19 cellular contexts compared by ENCODE assay signal in the genomic region with DNA sequence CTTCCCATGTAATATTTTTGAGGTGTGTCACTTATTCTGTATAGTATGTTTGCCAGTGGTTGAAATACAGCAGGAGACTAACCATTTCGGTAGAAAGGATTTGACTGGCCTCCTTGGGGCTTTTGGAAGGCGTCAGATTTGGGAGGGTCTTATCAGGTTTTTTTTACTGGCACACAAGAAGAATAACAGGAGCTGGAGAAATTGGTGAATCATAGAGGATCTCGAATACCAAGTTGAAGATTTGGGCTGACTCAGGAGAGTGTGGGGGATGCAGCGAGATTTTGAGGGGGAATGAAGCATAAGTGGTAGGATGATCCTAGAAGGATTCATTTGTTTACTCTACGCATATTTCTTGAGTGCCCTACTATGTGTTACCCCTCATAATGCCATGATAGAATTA.
"Had no signal": no experiment of that assay in that cellular context is flagged by ENCODE, and none has a peak within 500 bp of the region (broad histone marks: within the 10 kb centered on the region; RNA-seq: fewer than 3 reads in every experiment).

No MANE protein-coding gene starts in this region.

- H3K9me3 ChIP-seq: colonic mucosa, esophagus muscularis mucosa, gastrocnemius medialis, lower lobe of right lung, pancreas, right lobe of liver, thoracic aorta, tibial nerve, upper lobe of left lung had no signal

- H3K27ac ChIP-seq: colonic mucosa, esophagus muscularis mucosa, gastrocnemius medialis, lower lobe of right lung, pancreas, right lobe of liver, thoracic aorta, tibial nerve, upper lobe of left lung had no signal

- DNase-seq: colonic mucosa; effector memory CD4-positive, alpha-beta T cell; gastrocnemius medialis; left ventricle myocardium superior; lower lobe of right lung; natural killer cell; occipital lobe; pancreas; right lobe of liver; small intestine; stimulated activated CD4-positive, alpha-beta T cell treated with anti-CD3 and anti-CD28 coated beads, Interleukin-15, amount 100 ng/mL, for 24 hours; stimulated activated CD4-positive, alpha-beta T cell treated with anti-CD3 and anti-CD28 coated beads, Interleukin-2, amount 100 ng/mL, for 48 hours; stimulated activated naive B cell treated with anti-CD40 and anti-IgM and Interleukin-4, amounts not matched to agents 10 μg/mL and 1 μg/mL and 100 μg/mL, for 72 hours; upper lobe of left lung had no signal

- H3K27me3 ChIP-seq: colonic mucosa, esophagus muscularis mucosa, gastrocnemius medialis, pancreas, right lobe of liver, tibial nerve, upper lobe of left lung had no signal

- H3K27ac Mint-ChIP-seq: dendritic cell treated with granulocyte-macrophage colony-stimulating factor and Interleukin-4, amounts not matched to agents 40 ng/mL and 50 ng/mL, for 4 days; natural killer cell; stimulated activated naive B cell treated with anti-CD40 and anti-IgM and Interleukin-4, amounts not matched to agents 10 μg/mL and 1 μg/mL and 100 μg/mL, for 72 hours; stimulated activated naive CD8-positive, alpha-beta T cell treated with anti-CD3 and anti-CD28 coated beads, Interleukin-15, Interleukin-2, amounts not matched to agents 100 ng/mL and 50 ng/mL, for 24 hours had no signal

- H3K4me3 ChIP-seq: colonic mucosa, esophagus muscularis mucosa, gastrocnemius medialis, lower lobe of right lung, pancreas, right lobe of liver, thoracic aorta, tibial nerve, upper lobe of left lung had no signal

- H3K27me3 Mint-ChIP-seq: dendritic cell treated with granulocyte-macrophage colony-stimulating factor and Interleukin-4, amounts not matched to agents 40 ng/mL and 50 ng/mL, for 4 days; stimulated activated naive B cell treated with anti-CD40 and anti-IgM and Interleukin-4, amounts not matched to agents 10 μg/mL and 1 μg/mL and 100 μg/mL, for 72 hours; stimulated activated naive CD8-positive, alpha-beta T cell treated with anti-CD3 and anti-CD28 coated beads, Interleukin-15, Interleukin-2, amounts not matched to agents 100 ng/mL and 50 ng/mL, for 24 hours had no signal

- H3K36me3 ChIP-seq: colonic mucosa, esophagus muscularis mucosa, gastrocnemius medialis, lower lobe of right lung, pancreas, right lobe of liver, thoracic aorta, tibial nerve, upper lobe of left lung had no signal

- ATAC-seq: gastrocnemius medialis; left ventricle myocardium superior; lower lobe of right lung; natural killer cell; pancreas; right lobe of liver; stimulated activated naive B cell treated with anti-CD40 and anti-IgM and Interleukin-4, amounts not matched to agents 10 μg/mL and 1 μg/mL and 100 μg/mL, for 72 hours had no signal

- H3K9me3 Mint-ChIP-seq: dendritic cell treated with granulocyte-macrophage colony-stimulating factor and Interleukin-4, amounts not matched to agents 40 ng/mL and 50 ng/mL, for 4 days; natural killer cell; stimulated activated naive B cell treated with anti-CD40 and anti-IgM and Interleukin-4, amounts not matched to agents 10 μg/mL and 1 μg/mL and 100 μg/mL, for 72 hours; stimulated activated naive CD8-positive, alpha-beta T cell treated with anti-CD3 and anti-CD28 coated beads, Interleukin-15, Interleukin-2, amounts not matched to agents 100 ng/mL and 50 ng/mL, for 24 hours had no signal

- H3K4me1 ChIP-seq: colonic mucosa, gastrocnemius medialis, lower lobe of right lung, pancreas, right lobe of liver, upper lobe of left lung had no signal

- H3K4me3 Mint-ChIP-seq: dendritic cell treated with granulocyte-macrophage colony-stimulating factor and Interleukin-4, amounts not matched to agents 40 ng/mL and 50 ng/mL, for 4 days; natural killer cell; stimulated activated naive B cell treated with anti-CD40 and anti-IgM and Interleukin-4, amounts not matched to agents 10 μg/mL and 1 μg/mL and 100 μg/mL, for 72 hours; stimulated activated naive CD8-positive, alpha-beta T cell treated with anti-CD3 and anti-CD28 coated beads, Interleukin-15, Interleukin-2, amounts not matched to agents 100 ng/mL and 50 ng/mL, for 24 hours had no signal

- H3K36me3 Mint-ChIP-seq: natural killer cell had no signal
